ENCODE assay signal across 8 cellular contexts in the genomic region with DNA sequence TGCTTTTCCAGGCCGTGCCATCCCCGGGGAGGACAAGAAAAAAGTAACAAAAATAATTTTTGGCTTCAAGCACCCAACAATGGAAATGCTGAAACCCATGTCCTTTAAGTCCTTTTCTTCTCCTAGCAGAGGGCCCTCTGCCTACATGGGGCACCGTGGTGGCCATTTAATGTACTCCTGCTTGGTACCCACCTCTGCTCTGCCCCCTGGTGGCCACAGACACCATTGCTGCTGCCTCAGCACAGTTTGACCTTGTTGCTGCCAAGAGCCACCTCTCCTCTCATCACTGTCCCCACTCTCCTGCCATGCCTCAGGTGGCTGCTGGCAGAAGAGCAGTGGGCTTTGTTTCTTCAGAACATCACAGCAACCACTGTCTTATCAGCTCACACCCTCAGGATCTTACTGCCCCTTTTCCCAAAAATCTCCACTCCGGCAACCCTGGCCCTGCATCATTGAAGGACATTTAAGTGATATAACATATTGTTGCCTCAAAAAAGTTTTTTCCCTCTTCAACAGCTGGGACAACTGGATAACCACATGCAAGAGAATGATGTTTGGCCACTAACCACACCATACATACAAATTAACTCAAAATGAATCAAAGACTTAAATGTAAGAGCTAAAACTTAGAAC. TPM values are rescaled to one million over a fixed set of nuclear protein-coding genes. Genes with fewer than 3 reads are reported as not detected.
DNase-seq lines count a peak whose midpoint lies in the region; ATAC-seq lines count a peak whose summit lies in the region.

No MANE protein-coding gene starts in this region.

- intact Hi-C loops in activated CD4-positive, alpha-beta T cell treated with anti-CD3 and anti-CD28 coated beads for 36 hours (cut with DNase I, micrococcal nuclease), result loop anchor here (1.0 to 5.0 kb wide), 9 partner anchors 47 to 293 kb away; no protein-coding TSS in a partner anchor

- DNase-seq in NCI-H524 (lab: John Stamatoyannopoulos, UW) (peak; percentile 53 to 79), NCI-H524 treated with DMSO at 0.1 percent for 48 hours (lab: John Stamatoyannopoulos, UW) (no peak), NCI-H446 treated with DMSO at 0.1 percent for 48 hours (lab: John Stamatoyannopoulos, UW) (peak; percentile 42), cerebellum (ENCODE audit: low spot score) (peak; percentile 81), left lobe of liver (ENCODE audit: low spot score) (peak; percentile 88)
- peak; percentile 93 for DNase-seq in activated CD4-positive, alpha-beta T cell treated with anti-CD3 and anti-CD28 coated beads for 36 hours
- DNase-seq in stimulated activated CD4-positive, alpha-beta T cell treated with anti-CD3 and anti-CD28 coated beads, Interleukin-4, amount 100 ng/mL, for 4 hours, result peak; percentile 71 to 80

- no peaks in the 10 kb centered on the region for H3K36me3 Mint-ChIP-seq in activated CD4-positive, alpha-beta T cell treated with anti-CD3 and anti-CD28 coated beads for 36 hours (ENCODE audit: low read depth)

- peaks cover 20% of the 10 kb centered on the region for H3K4me1 Mint-ChIP-seq in activated CD4-positive, alpha-beta T cell treated with anti-CD3 and anti-CD28 coated beads for 36 hours

- CTCF ChIA-PET in activated CD4-positive, alpha-beta T cell treated with anti-CD3 and anti-CD28 coated beads for 36 hours (lab: Charles Lee), result interaction anchor here (0.6 to 2.6 kb wide), 21 partner anchors 9 to 299 kb away, joined by 3 to 34 read pairs (median 3); a partner anchor contains a TSS

- no peaks in the 10 kb centered on the region for H3K27me3 Mint-ChIP-seq in activated CD4-positive, alpha-beta T cell treated with anti-CD3 and anti-CD28 coated beads for 36 hours

- H3K9me3 Mint-ChIP-seq in activated CD4-positive, alpha-beta T cell treated with anti-CD3 and anti-CD28 coated beads for 36 hours (ENCODE audit: low read depth), result no peaks in the 10 kb centered on the region

- no peak overlapping the region for H3K27ac Mint-ChIP-seq in activated CD4-positive, alpha-beta T cell treated with anti-CD3 and anti-CD28 coated beads for 36 hours

- POLR2A ChIA-PET in activated CD4-positive, alpha-beta T cell treated with anti-CD3 and anti-CD28 coated beads for 36 hours (lab: Charles Lee), result no interaction called here

- peak; percentile 85 for ATAC-seq in HG03159 (IDR thresholded peaks at IDR 0.05; ENCODE audit: unreplicated experiment)
- peak; percentile 96 for ATAC-seq in activated CD4-positive, alpha-beta T cell treated with anti-CD3 and anti-CD28 coated beads for 36 hours
- ATAC-seq in left lobe of liver, result peak; percentile 100

- H3K4me3 Mint-ChIP-seq in activated CD4-positive, alpha-beta T cell treated with anti-CD3 and anti-CD28 coated beads for 36 hours, result no peak overlapping the region

RNA-seq across cellular contexts. Expression of a gene that starts 12.9 kb away (rescaled TPM):
- 1 to 10 TPM; 3.9 to 5.2 TPM for total RNA-seq in activated CD4-positive, alpha-beta T cell treated with anti-CD3 and anti-CD28 coated beads for 36 hours
- total RNA-seq in cerebellum, result 22.7 TPM
- total RNA-seq in left lobe of liver, result 1.1 TPM
